9 cellular contexts compared by ENCODE assay signal in the genomic region with DNA sequence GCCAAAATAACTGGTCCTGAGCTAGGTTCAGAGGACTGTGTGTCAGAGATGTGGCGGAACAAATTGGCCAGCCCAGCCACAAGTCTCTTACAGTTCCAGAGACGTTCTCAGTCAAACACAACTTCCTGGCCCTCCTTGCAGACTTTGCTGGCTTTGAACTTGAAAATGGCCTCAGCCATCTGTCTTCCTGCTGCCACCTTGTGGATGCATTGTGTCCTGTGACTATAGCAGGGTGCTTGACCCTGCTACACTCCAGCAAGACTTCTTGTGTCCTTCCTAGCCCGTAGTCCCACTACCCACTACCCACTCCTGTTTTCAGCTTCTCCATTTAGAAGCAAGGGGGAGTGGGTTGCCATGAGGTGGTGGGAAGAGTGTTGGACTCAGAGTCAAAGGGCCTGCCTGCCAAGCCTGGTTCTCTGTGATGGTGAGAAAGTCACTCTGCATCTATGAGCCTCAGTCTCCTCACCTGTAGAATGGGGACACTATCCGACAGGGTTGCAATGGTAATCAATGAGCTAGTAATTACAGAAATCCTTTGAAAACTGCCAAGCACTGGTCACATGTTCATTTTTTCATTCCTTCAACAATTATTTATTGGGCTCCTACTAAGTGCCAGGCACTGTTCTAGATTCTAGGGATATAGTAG.
A peak's percentile ranks its signal among the peaks of the same experiment; 100 is the strongest.
DNase-seq lines count a peak whose midpoint lies in the region; ATAC-seq and TF ChIP-seq lines count a peak whose summit lies in the region.
"Had no signal": no experiment of that assay in that cellular context is flagged by ENCODE, and none has a peak within 500 bp of the region (broad histone marks: within the 10 kb centered on the region; RNA-seq: fewer than 3 reads in every experiment).

No MANE protein-coding gene starts in this region.

- no peaks in the 10 kb centered on the region for H3K27me3 ChIP-seq in AG04450 (ENCODE audit: control insufficient read depth, insufficient read depth, low read length)

- POLR2A ChIA-PET in AG04450 (lab: Yijun Ruan, JAX) = no interaction called here

- TF ChIP-seq CTCF in AG04450 (IDR thresholded peaks at IDR 0.05; ENCODE audit: low read depth, low read length) = peak; percentile 30; the same call in 1 of the 2 replicates
- TF ChIP-seq CTCF in GM10266 (IDR thresholded peaks at IDR 0.05; ENCODE audit: control insufficient read depth, insufficient read depth, low read depth, missing control alignments) = peak; percentile 40
- TF ChIP-seq CTCF in foreskin fibroblast (IDR thresholded peaks at IDR 0.05; ENCODE audit: low read depth, low read length) = peak; percentile 15

- H3K4me3 ChIP-seq in AG04450 (ENCODE audit: low read depth, low read length) = no peak overlapping the region
- no peak overlapping the region for H3K4me3 ChIP-seq in foreskin fibroblast (ENCODE audit: low read depth in 1 of 2, low read length in 2 of 2)
- H3K4me3 ChIP-seq: prostate gland had no signal

- no peak for DNase-seq in AG04450 (ENCODE audit: low read depth, low spot score)
- peak; percentile 29 for DNase-seq in GM10266 (ENCODE audit: extremely low spot score)
- peak; percentile 4 for DNase-seq in NCI-H524 treated with DMSO at 0.1 percent for 48 hours (lab: John Stamatoyannopoulos, UW)
- DNase-seq in foreskin fibroblast = no peak
- no peak for DNase-seq in NCI-H345 treated with DMSO at 0.1 percent for 48 hours (lab: John Stamatoyannopoulos, UW; ENCODE audit: unreplicated experiment)
- no peak for DNase-seq in COR-L47 (lab: John Stamatoyannopoulos, UW)

- no peaks in the 10 kb centered on the region for H3K9me3 ChIP-seq in AG04450 (ENCODE audit: control insufficient read depth, insufficient read depth, low read length)
- H3K9me3 ChIP-seq: prostate gland had no signal

- CTCF ChIA-PET in AG04450 (lab: Charles Lee) = no interaction called here

- ATAC-seq in HG03139 (IDR thresholded peaks at IDR 0.05; ENCODE audit: unreplicated experiment) = no peak
- ATAC-seq in GM19023 (IDR thresholded peaks at IDR 0.05; ENCODE audit: unreplicated experiment) = no peak

- H3K27ac ChIP-seq in AG04450 (ENCODE audit: low read depth, low read length) = no peak overlapping the region
- H3K27ac ChIP-seq: prostate gland had no signal

Comparison
In these comparisons a context has a peak if more than half of its experiments do, and no peak if none do; other contexts are left out.
1. DNase-seq: peak in GM10266 (single experiment) and NCI-H524 treated with DMSO at 0.1 percent for 48 hours (single experiment); none in AG04450 (single experiment), foreskin fibroblast (0 of 2), NCI-H345 treated with DMSO at 0.1 percent for 48 hours (single experiment) and COR-L47 (single experiment).
2. Peak in every context shown above with its lines, with median percentiles within 50 percentile points of each other: CTCF ChIP-seq.